8 cellular contexts compared by ENCODE assay signal in the genomic region with DNA sequence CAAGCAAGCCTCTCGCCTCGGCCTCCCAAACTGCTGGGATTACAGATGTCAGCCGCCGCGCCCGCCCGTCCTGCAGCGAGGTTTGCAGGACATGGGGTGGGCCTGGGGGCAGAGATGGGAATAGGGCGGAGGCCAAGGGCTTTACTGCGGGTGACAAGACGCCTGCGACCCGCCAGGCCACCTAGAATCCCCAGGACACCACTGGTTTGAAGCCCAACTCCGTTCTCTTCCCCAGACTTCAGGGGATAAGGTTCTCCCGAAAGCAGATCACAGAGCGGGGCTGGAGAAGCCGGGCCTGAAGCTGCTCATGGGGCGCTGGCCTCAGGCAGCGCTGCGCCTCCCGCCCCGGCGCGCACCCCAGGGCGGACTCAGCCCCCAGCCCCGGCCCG. TPM values are rescaled to one million over a fixed set of nuclear protein-coding genes. Genes with fewer than 3 reads are reported as not detected.
A peak's percentile ranks its signal among the peaks of the same experiment; 100 is the strongest.
DNase-seq lines count a peak whose midpoint lies in the region; ATAC-seq and TF ChIP-seq lines count a peak whose summit lies in the region.

No MANE protein-coding gene starts in this region.

- DNase-seq in DND-41 (no peak), T-cell (no peak), sigmoid colon (no peak), NOMO-1 treated with dmso at 0.1 percent for 144 hours (lab: John Stamatoyannopoulos, UW; ENCODE audit: unreplicated experiment) (no peak), amygdala (lab: John Stamatoyannopoulos, UW) (no peak), HuH-7 (ENCODE audit: low spot score) (no peak)

- peaks cover 21% of the 10 kb centered on the region for H3K79me2 ChIP-seq in DND-41 (ENCODE audit: insufficient read depth, low read length)

- intact Hi-C loops in sigmoid colon (cut with DNase I) = loop anchor here (2.0 kb wide), 1 partner anchor 45 kb away; no protein-coding TSS in a partner anchor

- peak overlapping the region; percentile 91 for H3K4me2 ChIP-seq in DND-41 (ENCODE audit: insufficient read depth, low read length)

- TF ChIP-seq CTCF in DND-41 (IDR thresholded peaks at IDR 0.05; ENCODE audit: borderline replicate concordance, extremely low read depth, low read length, poor library complexity, severe bottlenecking) (no peak), gastroesophageal sphincter (IDR thresholded peaks at IDR 0.05) (no peak), sigmoid colon (IDR thresholded peaks at IDR 0.05) (no peak)

- peaks cover 2% of the 10 kb centered on the region for H3K36me3 Mint-ChIP-seq in T-cell

- 0% methylated on average over 1 of the region's 27 CpGs; no CpG with 5 or more reads in 1 of the 2 donors for WGBS in gastroesophageal sphincter (ENCODE audit: low coverage in 1 of 2), 2 donors
- 1% methylated on average over 27 of the region's 27 CpGs for WGBS in sigmoid colon, 2 donors

- no peaks in the 10 kb centered on the region for H3K9me3 ChIP-seq in DND-41 (ENCODE audit: insufficient read depth, low read length, severe bottlenecking)
- H3K9me3 ChIP-seq in gastroesophageal sphincter = no peaks in the 10 kb centered on the region
- H3K9me3 ChIP-seq in sigmoid colon = no peaks in the 10 kb centered on the region

- H3K9ac ChIP-seq in DND-41 (ENCODE audit: low read depth, low read length) = peak overlapping the region; percentile 91

- H3K27ac ChIP-seq in DND-41 (ENCODE audit: low read length) = peak overlapping the region; percentile 87
- H3K27ac ChIP-seq in gastroesophageal sphincter = peak overlapping the region; percentile 79 to 98 (median 93)
- peak overlapping the region; percentile 90 to 96 (median 93) for H3K27ac ChIP-seq in sigmoid colon

- POLR2A ChIA-PET in T-cell (lab: Charles Lee) = interaction anchor here in 1 of 2 donors (0.6 kb wide), 1 partner anchor 148 kb away, joined by 4 read pairs; no protein-coding TSS in a partner anchor

- TF ChIP-seq POLR2A in gastroesophageal sphincter (IDR thresholded peaks at IDR 0.05) (no peak), sigmoid colon (IDR thresholded peaks at IDR 0.05) (no peak)

- H3K27me3 Mint-ChIP-seq in T-cell = no peaks in the 10 kb centered on the region

- H2AFZ ChIP-seq in DND-41 (ENCODE audit: low read depth, low read length) = peak overlapping the region; percentile 90

- peak overlapping the region; percentile 80 to 85 (median 83) for H3K4me3 Mint-ChIP-seq in T-cell

- no peaks in the 10 kb centered on the region for H3K27me3 ChIP-seq in DND-41 (ENCODE audit: insufficient read depth, low read length, poor library complexity)
- H3K27me3 ChIP-seq in gastroesophageal sphincter = no peaks in the 10 kb centered on the region
- no peaks in the 10 kb centered on the region for H3K27me3 ChIP-seq in sigmoid colon

- H3K4me1 ChIP-seq in DND-41 (ENCODE audit: insufficient read depth, low read length) (peaks cover 39% of the 10 kb centered on the region), gastroesophageal sphincter (peaks cover 6 to 88% (median 25%) of the 10 kb centered on the region in 3 donors), sigmoid colon (peaks cover 0 to 81% (median 58%) of the 10 kb centered on the region in 4 donors)

- ATAC-seq in DND-41 (ENCODE audit: insufficient read depth, low read depth) = peak; percentile 54
- ATAC-seq in HG02610 (IDR thresholded peaks at IDR 0.05; ENCODE audit: unreplicated experiment) = peak; percentile 24
- ATAC-seq in T-cell (replicated peaks in 1 of 4) = peak in 2 of 4 experiments; percentile 48 to 59
- ATAC-seq in gastroesophageal sphincter = no peak

- peak overlapping the region; percentile 79 to 82 for H3K27ac Mint-ChIP-seq in T-cell

- H4K20me1 ChIP-seq in DND-41 (ENCODE audit: insufficient read depth, low read length) = peaks cover 27% of the 10 kb centered on the region; the same call in 1 of the 2 replicates

- H3K9me3 Mint-ChIP-seq in T-cell = no peaks in the 10 kb centered on the region

- H3K4me1 Mint-ChIP-seq in T-cell = peaks cover 19 to 32% (median 21%) of the 10 kb centered on the region in 3 donors

- TF ChIP-seq EP300 in gastroesophageal sphincter (IDR thresholded peaks at IDR 0.05) = no peak
- TF ChIP-seq EP300 in sigmoid colon (IDR thresholded peaks at IDR 0.05) = no peak

- H3K4me3 ChIP-seq in DND-41 (ENCODE audit: low read depth in 1 of 2, low read length in 2 of 2) (peak overlapping the region; percentile 98 to 100), gastroesophageal sphincter (peak overlapping the region; percentile 91 to 100), sigmoid colon (peak overlapping the region; percentile 80 to 100 (median 86))

- CTCF ChIA-PET in T-cell (lab: Charles Lee) = no interaction called here

- peaks cover 41% of the 10 kb centered on the region for H3K36me3 ChIP-seq in DND-41 (ENCODE audit: insufficient read depth, low read length)
- peaks cover 0 to 39% of the 10 kb centered on the region in 2 donors for H3K36me3 ChIP-seq in gastroesophageal sphincter
- H3K36me3 ChIP-seq in sigmoid colon = peaks cover 18 to 40% (median 29%) of the 10 kb centered on the region in 4 donors

RNA-seq across cellular contexts. Expression of gene POLR2L, which starts 0.4 kb away (rescaled TPM):
- 10 to 100 TPM; 34.2 to 73.9 (median 68.7) TPM for total RNA-seq in T-cell
- 10 to 100 TPM; 65.5 to 86.0 (median 71.8) TPM for total RNA-seq in gastroesophageal sphincter
- total RNA-seq in sigmoid colon = 10 to 100 TPM; 34.9 to 75.3 (median 52.0) TPM
- polyA plus RNA-seq in sigmoid colon = 100 to 1,000 TPM; 139 to 198 (median 143) TPM

RNA-seq across cellular contexts. Expression of gene TSPAN4, which starts 0.7 kb away (rescaled TPM):
- total RNA-seq in T-cell (1 to 10 TPM; 3.1 to 5.8 (median 4.4) TPM), gastroesophageal sphincter (100 to 1,000 TPM in 3 of 4 donors, 10 to 100 TPM in 1; 66.5 to 115 (median 112) TPM), sigmoid colon (10 to 100 TPM; 79.2 to 92.7 (median 82.9) TPM)
- polyA plus RNA-seq in sigmoid colon = 10 to 100 TPM in 2 of 3 donors, 1 to 10 TPM in 1; 8.8 to 41.0 (median 15.0) TPM

RNA-seq across cellular contexts. Expression of gene CD151, which starts 9.2 kb away (rescaled TPM):
- total RNA-seq in T-cell (10 to 100 TPM; 14.9 to 28.2 (median 25.6) TPM), gastroesophageal sphincter (100 to 1,000 TPM; 277 to 794 (median 465) TPM), sigmoid colon (100 to 1,000 TPM in 3 of 4 donors, 10 to 100 TPM in 1; 84.4 to 343 (median 278) TPM)
- 100 to 1,000 TPM in 1 of 3 donors, 10 to 100 TPM in 2; 91.9 to 436 (median 92.7) TPM for polyA plus RNA-seq in sigmoid colon

RNA-seq across cellular contexts. Expression of gene CRACR2B, which starts 14.3 kb away (rescaled TPM):
- total RNA-seq in T-cell (1 to 10 TPM; 1.4 to 2.9 (median 1.5) TPM), gastroesophageal sphincter (10 to 100 TPM in 1 of 4 donors, 1 to 10 TPM in 3; 4.1 to 10.3 (median 6.4) TPM), sigmoid colon (1 to 10 TPM; 1.5 to 9.5 (median 4.6) TPM)
- 100 to 1,000 TPM in 1 of 3 donors, 10 to 100 TPM in 2; 32.1 to 149 (median 46.8) TPM for polyA plus RNA-seq in sigmoid colon

RNA-seq across cellular contexts. Expression of gene PNPLA2, which starts 23.3 kb away (rescaled TPM):
- total RNA-seq in T-cell (100 to 1,000 TPM; 172 to 212 (median 206) TPM), gastroesophageal sphincter (10 to 100 TPM; 39.7 to 79.4 (median 58.9) TPM), sigmoid colon (10 to 100 TPM; 26.3 to 39.6 (median 34.6) TPM)
- 100 to 1,000 TPM in 1 of 3 donors, 10 to 100 TPM in 2; 35.4 to 137 (median 47.6) TPM for polyA plus RNA-seq in sigmoid colon

Comparison
In these comparisons a context has a peak if more than half of its experiments do, and no peak if none do; other contexts are left out.
1. RNA of gene TSPAN4, which starts 0.7 kb away (total RNA-seq): 66.5 to 115 TPM in gastroesophageal sphincter and 79.2 to 92.7 TPM in sigmoid colon; 3.1 to 5.8 TPM in T-cell; every median in the first group is over 4 times any median in the second.
2. Peak in every context shown above with its lines, with median percentiles within 50 percentile points of each other: H3K27ac ChIP-seq and H3K4me3 ChIP-seq.